In the genomic region with DNA sequence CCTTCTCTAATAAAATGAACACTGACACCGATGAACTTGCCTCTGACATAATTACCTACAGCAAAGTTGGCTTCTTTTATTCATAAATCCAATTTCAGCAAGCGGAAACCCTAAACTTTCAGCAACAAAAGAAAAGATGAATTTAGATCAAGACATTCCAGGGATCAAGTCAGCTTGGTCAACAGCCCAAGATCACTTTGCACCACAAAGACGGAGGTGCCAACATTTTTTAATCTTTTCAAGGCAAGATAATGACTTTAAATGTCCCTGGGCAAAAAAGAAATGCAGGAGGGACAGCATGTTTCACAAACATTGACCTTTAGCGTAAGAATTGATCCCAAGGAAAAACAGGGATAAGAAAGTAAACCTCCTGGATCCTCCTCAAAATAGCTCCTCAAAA, we compare ENCODE assay signal across 26 cellular contexts.
"Had no signal": no experiment of that assay in that cellular context is flagged by ENCODE, and none has a peak within 500 bp of the region (broad histone marks: within the 10 kb centered on the region; RNA-seq: fewer than 3 reads in every experiment).

No MANE protein-coding gene starts in this region.

- H3K27ac Mint-ChIP-seq: activated CD8-positive, alpha-beta T cell treated with anti-CD3 and anti-CD28 coated beads for 36 hours; activated naive CD4-positive, alpha-beta T cell treated with anti-CD3 and anti-CD28 coated beads, Interleukin-2, amount 50 U/mL, for 24 hours; activated T-cell treated with anti-CD3 and anti-CD28 coated beads, Interleukin-2, amount 50 U/mL, for 24 hours; activated T-helper 1 cell treated with anti-CD3 and anti-CD28 coated beads, Interleukin-12 subunit alpha, Interleukin-12 subunit beta, Interleukin-2, Interleukin-4 antibody, amounts not matched to agents 30 ng/mL and 10 ng/mL and 1 ng/mL, durations not matched to agents 14 hours and 24 hours and 36 hours had no signal

- H3K9me3 ChIP-seq: body of pancreas, Peyer's patch, SJCRH30, SK-N-SH had no signal

- ATAC-seq: activated CD8-positive, alpha-beta T cell treated with anti-CD3 and anti-CD28 coated beads for 36 hours; body of pancreas had no signal

- H3K9ac ChIP-seq: KMS-11, SK-N-SH had no signal

- H3K4me1 ChIP-seq: body of pancreas, Peyer's patch, SJCRH30 had no signal

- H3K36me3 ChIP-seq: Peyer's patch, SJCRH30 had no signal

- H3K27me3 ChIP-seq: body of pancreas, Peyer's patch, SJCRH30 had no signal

- H3K4me3 ChIP-seq: body of pancreas, Peyer's patch, SJCRH30 had no signal

- H3K36me3 Mint-ChIP-seq: activated naive CD4-positive, alpha-beta T cell treated with anti-CD3 and anti-CD28 coated beads, Interleukin-2, amount 50 U/mL, for 24 hours had no signal

- DNase-seq: activated CD4-positive, alpha-beta T cell treated with anti-CD3 and anti-CD28 coated beads, Interleukin-2, amount 50 U/mL, for 1 hour; activated CD4-positive, CD25-positive, alpha-beta regulatory T cell; activated CD8-positive, alpha-beta T cell treated with anti-CD3 and anti-CD28 coated beads for 36 hours; activated effector memory CD4-positive, alpha-beta T cell treated with Interleukin-2 at 50 U/mL for 16 hours; activated naive CD4-positive, alpha-beta T cell; activated T-cell treated with anti-CD3 and anti-CD28 coated beads, Interleukin-2, amount 50 U/mL, for 24 hours; aorta; body of pancreas; central memory CD4-positive, alpha-beta T cell; NCI-H1092; NCI-H1417; NCI-H1930; NCI-H2171; NCI-H345; NCI-H510A; NCI-H69; Peyer's patch; Right ventricle myocardium superior; SJCRH30; SK-N-SH; T-helper 1 cell had no signal

- H3K4me3 Mint-ChIP-seq: activated CD8-positive, alpha-beta T cell treated with anti-CD3 and anti-CD28 coated beads for 36 hours; activated naive CD4-positive, alpha-beta T cell treated with anti-CD3 and anti-CD28 coated beads, Interleukin-2, amount 50 U/mL, for 24 hours; activated T-cell treated with anti-CD3 and anti-CD28 coated beads, Interleukin-2, amount 50 U/mL, for 24 hours; activated T-helper 1 cell treated with anti-CD3 and anti-CD28 coated beads, Interleukin-12 subunit alpha, Interleukin-12 subunit beta, Interleukin-2, Interleukin-4 antibody, amounts not matched to agents 30 ng/mL and 10 ng/mL and 1 ng/mL, durations not matched to agents 14 hours and 24 hours and 36 hours had no signal

- H3K9me3 Mint-ChIP-seq: activated CD8-positive, alpha-beta T cell treated with anti-CD3 and anti-CD28 coated beads for 36 hours; activated naive CD4-positive, alpha-beta T cell treated with anti-CD3 and anti-CD28 coated beads, Interleukin-2, amount 50 U/mL, for 24 hours; activated T-cell treated with anti-CD3 and anti-CD28 coated beads, Interleukin-2, amount 50 U/mL, for 24 hours; activated T-helper 1 cell treated with anti-CD3 and anti-CD28 coated beads, Interleukin-12 subunit alpha, Interleukin-12 subunit beta, Interleukin-2, Interleukin-4 antibody, amounts not matched to agents 30 ng/mL and 10 ng/mL and 1 ng/mL, durations not matched to agents 14 hours and 24 hours and 36 hours had no signal

- H3K27ac ChIP-seq: body of pancreas, KMS-11, Peyer's patch, RWPE1, SJCRH30, VCaP had no signal

- H3K4me1 Mint-ChIP-seq: activated naive CD4-positive, alpha-beta T cell treated with anti-CD3 and anti-CD28 coated beads, Interleukin-2, amount 50 U/mL, for 24 hours had no signal
